ENCODE assay signal across 7 cellular contexts in genomic region chr11:95231881-95232605, GRCh38. TPM values are rescaled to one million over a fixed set of nuclear protein-coding genes. Genes with fewer than 3 reads are reported as not detected.
DNase-seq lines count a peak whose midpoint lies in the region; ATAC-seq, FAIRE-seq and TF ChIP-seq lines count a peak whose summit lies in the region.

No MANE protein-coding gene starts in this region.

- H3K9me3 Mint-ChIP-seq in activated naive CD8-positive, alpha-beta T cell treated with anti-CD3 and anti-CD28 coated beads, Interleukin-2, amount 10 ng/mL, durations not matched to agents 7 days and 5 days: no peaks in the 10 kb centered on the region

- peaks cover 3% of the 10 kb centered on the region for H3K27me3 Mint-ChIP-seq in activated naive CD8-positive, alpha-beta T cell treated with anti-CD3 and anti-CD28 coated beads, Interleukin-2, amount 10 ng/mL, durations not matched to agents 7 days and 5 days

- H3K4me3 ChIP-seq in pancreas: peak overlapping the region; percentile 25 to 91 (median 32)
- H3K4me3 ChIP-seq in upper lobe of right lung: peak overlapping the region; percentile 81

- FAIRE-seq in pancreas (lab: Jason Lieb, UNC): no peak

- H3K27me3 ChIP-seq in pancreas: no peaks in the 10 kb centered on the region
- no peaks in the 10 kb centered on the region for H3K27me3 ChIP-seq in upper lobe of right lung

- H3K27ac Mint-ChIP-seq in activated naive CD8-positive, alpha-beta T cell treated with anti-CD3 and anti-CD28 coated beads, Interleukin-2, amount 10 ng/mL, durations not matched to agents 7 days and 5 days: no peak overlapping the region

- H3K4me1 ChIP-seq in pancreas (peaks cover 0 to 19% (median 4%) of the 10 kb centered on the region in 3 donors), upper lobe of right lung (peaks cover 22% of the 10 kb centered on the region)

- 1 to 4% methylated on average over 35 of the region's 35 CpGs for WGBS in pancreas, 2 donors

- peak; percentile 39 for ATAC-seq in GM18907 (IDR thresholded peaks at IDR 0.05; ENCODE audit: unreplicated experiment)
- ATAC-seq in HG03432 (IDR thresholded peaks at IDR 0.05; ENCODE audit: unreplicated experiment): peak; percentile 26
- peak; percentile 23 for ATAC-seq in activated naive CD8-positive, alpha-beta T cell treated with anti-CD3 and anti-CD28 coated beads, Interleukin-2, amount 10 ng/mL, durations not matched to agents 7 days and 5 days (ENCODE audit: low read depth)
- peak; percentile 42 to 72 (median 58) for ATAC-seq in pancreas
- ATAC-seq in upper lobe of right lung: peak; percentile 16

- DNase-seq in SHP77 (lab: John Stamatoyannopoulos, UW) (peak; percentile 86 to 95), cardiac septum (ENCODE audit: low spot score) (peak; percentile 88), pancreas (peak; percentile 61 to 84 (median 74)), upper lobe of right lung (peak; percentile 80)
- peak; percentile 76 for DNase-seq in activated naive CD8-positive, alpha-beta T cell treated with anti-CD3 and anti-CD28 coated beads, Interleukin-2, amount 10 ng/mL, durations not matched to agents 7 days and 5 days

- intact Hi-C loops in cardiac septum (cut with DNase I) (loop anchor here (1.0 to 10.0 kb wide), 4 partner anchors 80 to 475 kb away; no protein-coding TSS in a partner anchor), pancreas (cut with DNase I) (no loop called here), upper lobe of right lung (cut with DNase I) (no loop called here)

- H3K9me3 ChIP-seq in pancreas (no peaks in the 10 kb centered on the region), upper lobe of right lung (no peaks in the 10 kb centered on the region)

- no peak overlapping the region for H3K4me3 Mint-ChIP-seq in activated naive CD8-positive, alpha-beta T cell treated with anti-CD3 and anti-CD28 coated beads, Interleukin-2, amount 10 ng/mL, durations not matched to agents 7 days and 5 days

- H3K27ac ChIP-seq in pancreas: peak overlapping the region; percentile 66 to 96 (median 85)
- H3K27ac ChIP-seq in upper lobe of right lung: peak overlapping the region; percentile 87

- H3K36me3 ChIP-seq in pancreas: no peaks in the 10 kb centered on the region
- H3K36me3 ChIP-seq in upper lobe of right lung: no peaks in the 10 kb centered on the region

- H3K36me3 Mint-ChIP-seq in activated naive CD8-positive, alpha-beta T cell treated with anti-CD3 and anti-CD28 coated beads, Interleukin-2, amount 10 ng/mL, durations not matched to agents 7 days and 5 days: peaks cover 6% of the 10 kb centered on the region

- peaks cover 25% of the 10 kb centered on the region for H3K4me1 Mint-ChIP-seq in activated naive CD8-positive, alpha-beta T cell treated with anti-CD3 and anti-CD28 coated beads, Interleukin-2, amount 10 ng/mL, durations not matched to agents 7 days and 5 days

- no peak for TF ChIP-seq CTCF in pancreas (IDR thresholded peaks at IDR 0.05)
- TF ChIP-seq CTCF in upper lobe of right lung (IDR thresholded peaks at IDR 0.05): peak; percentile 7

- POLR2A ChIA-PET in activated naive CD8-positive, alpha-beta T cell treated with anti-CD3 and anti-CD28 coated beads, Interleukin-2, amount 10 ng/mL, durations not matched to agents 7 days and 5 days (lab: Charles Lee): interaction anchor here (0.6 to 4.7 kb wide), 24 partner anchors 13 to 558 kb away, joined by 3 to 59 read pairs (median 3); partner anchors contain the start of genes CEP57, CWC15, ENDOD1 and FAM76B

RNA-seq across cellular contexts. Expression of gene SESN3, which starts 1.0 kb away (rescaled TPM):
- total RNA-seq in activated naive CD8-positive, alpha-beta T cell treated with anti-CD3 and anti-CD28 coated beads, Interleukin-2, amount 10 ng/mL, durations not matched to agents 7 days and 5 days: 10 to 100 TPM; 45.4 to 48.8 TPM
- total RNA-seq in cardiac septum: 10.6 TPM
- 10 to 100 TPM in 3 of 6 donors, 1 to 10 TPM in 3; 3.3 to 26.8 (median 10.3) TPM for total RNA-seq in pancreas
- polyA plus RNA-seq in pancreas: 1 to 10 TPM; 1.6 to 3.4 TPM
- 43.5 TPM for total RNA-seq in upper lobe of right lung

Comparison
In these comparisons a context has a peak if more than half of its experiments do, and no peak if none do; other contexts are left out.
1. Peak in every context shown above with its lines: DNase-seq, ATAC-seq, H3K4me3 ChIP-seq and H3K27ac ChIP-seq.